Comparison of ENCODE assay signal across 12 cellular contexts in the genomic region with DNA sequence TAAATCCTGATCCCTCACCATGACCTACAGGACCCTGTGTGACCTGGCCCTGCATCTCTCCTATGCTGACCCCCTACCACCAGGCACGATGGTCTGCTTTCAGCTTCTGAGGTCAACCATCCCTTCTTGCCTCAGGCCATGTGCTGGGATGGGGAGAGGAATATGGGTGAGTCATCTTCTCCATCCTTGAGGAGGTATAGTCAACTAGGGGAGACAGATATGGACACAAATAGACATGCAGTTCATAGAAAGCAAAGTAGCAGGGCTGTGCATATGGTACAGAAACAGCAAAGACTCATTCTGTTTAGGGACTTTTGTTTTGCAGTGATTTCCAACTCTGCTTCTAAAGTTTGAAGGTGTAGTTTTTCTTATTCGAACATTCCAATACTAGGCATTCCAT.
DNase-seq lines count a peak whose midpoint lies in the region; ATAC-seq, FAIRE-seq and TF ChIP-seq lines count a peak whose summit lies in the region.
"Had no signal": no experiment of that assay in that cellular context is flagged by ENCODE, and none has a peak within 500 bp of the region (broad histone marks: within the 10 kb centered on the region; RNA-seq: fewer than 3 reads in every experiment).

No MANE protein-coding gene starts in this region.

- CTCF ChIA-PET in activated CD8-positive, alpha-beta T cell treated with anti-CD3 and anti-CD28 coated beads for 36 hours (lab: Charles Lee): interaction anchor here (0.8 to 2.3 kb wide), 7 partner anchors 16 to 651 kb away, joined by 3 to 13 read pairs (median 3); no protein-coding TSS in a partner anchor

- no peaks in the 10 kb centered on the region for H3K9me3 Mint-ChIP-seq in T-helper 2 cell treated with Interferon-gamma antibody and Interleukin-4, amounts not matched to agents 5 μg/mL and 100 μg/mL, for 36 hours
- H3K9me3 Mint-ChIP-seq in activated CD8-positive, alpha-beta T cell treated with anti-CD3 and anti-CD28 coated beads for 36 hours: peaks cover 2% of the 10 kb centered on the region
- peaks cover 14% of the 10 kb centered on the region for H3K9me3 Mint-ChIP-seq in natural killer cell treated with Interleukin-12 subunit alpha and Interleukin-12 subunit beta and Interleukin-15 and Interleukin-18, amount 100 ng/mL, for 72 hours

- no peak for DNase-seq in T-helper 2 cell treated with Interferon-gamma antibody and Interleukin-4, amounts not matched to agents 5 μg/mL and 100 μg/mL, for 36 hours (ENCODE audit: low spot score)
- DNase-seq in T-helper 2 cell (no peak), GM19239 (ENCODE audit: insufficient read length, low spot score) (no peak), NCI-H146 treated with DMSO at 0.1 percent for 48 hours (lab: John Stamatoyannopoulos, UW; ENCODE audit: unreplicated experiment) (no peak), Kasumi-1 (lab: John Stamatoyannopoulos, UW) (no peak)
- no peak for DNase-seq in activated CD8-positive, alpha-beta T cell treated with anti-CD3 and anti-CD28 coated beads for 36 hours
- DNase-seq in natural killer cell treated with Interleukin-12 subunit alpha and Interleukin-12 subunit beta and Interleukin-15 and Interleukin-18, amount 100 ng/mL, for 72 hours (ENCODE audit: low spot score): no peak
- DNase-seq: NCI-H526 treated with DMSO at 0.1 percent for 48 hours had no signal

- peaks cover 14% of the 10 kb centered on the region for H3K36me3 Mint-ChIP-seq in T-helper 2 cell treated with Interferon-gamma antibody and Interleukin-4, amounts not matched to agents 5 μg/mL and 100 μg/mL, for 36 hours (ENCODE audit: low read depth)
- H3K36me3 Mint-ChIP-seq in activated CD8-positive, alpha-beta T cell treated with anti-CD3 and anti-CD28 coated beads for 36 hours (ENCODE audit: low read depth): no peaks in the 10 kb centered on the region
- H3K36me3 Mint-ChIP-seq in natural killer cell treated with Interleukin-12 subunit alpha and Interleukin-12 subunit beta and Interleukin-15 and Interleukin-18, amount 100 ng/mL, for 72 hours: peaks cover 9% of the 10 kb centered on the region

- FAIRE-seq in GM19239 (lab: Jason Lieb, UNC): no peak
- FAIRE-seq: A204.1, colon had no signal

- POLR2A ChIA-PET in activated CD8-positive, alpha-beta T cell treated with anti-CD3 and anti-CD28 coated beads for 36 hours (lab: Charles Lee): interaction anchor here (1.0 to 2.9 kb wide), 6 partner anchors 10 to 143 kb away, joined by 3 to 17 read pairs (median 3); no protein-coding TSS in a partner anchor

- peak overlapping the region; percentile 88 for H3K27ac Mint-ChIP-seq in T-helper 2 cell treated with Interferon-gamma antibody and Interleukin-4, amounts not matched to agents 5 μg/mL and 100 μg/mL, for 36 hours
- H3K27ac Mint-ChIP-seq in activated CD8-positive, alpha-beta T cell treated with anti-CD3 and anti-CD28 coated beads for 36 hours: peak overlapping the region; percentile 76
- peak overlapping the region; percentile 82 to 96 for H3K27ac Mint-ChIP-seq in natural killer cell treated with Interleukin-12 subunit alpha and Interleukin-12 subunit beta and Interleukin-15 and Interleukin-18, amount 100 ng/mL, for 72 hours
- H3K27ac Mint-ChIP-seq: mesothelial cell of epicardium had no signal

- intact Hi-C loops in activated CD8-positive, alpha-beta T cell treated with anti-CD3 and anti-CD28 coated beads for 36 hours (cut with micrococcal nuclease): loop anchor here (10.0 kb wide), 1 partner anchor 261 kb away; the partner anchor contains the start of gene JUN

- TF ChIP-seq CTCF in activated CD8-positive, alpha-beta T cell treated with anti-CD3 and anti-CD28 coated beads for 36 hours (IDR thresholded peaks at IDR 0.05): no peak

- H3K4me1 Mint-ChIP-seq in T-helper 2 cell treated with Interferon-gamma antibody and Interleukin-4, amounts not matched to agents 5 μg/mL and 100 μg/mL, for 36 hours (ENCODE audit: low read depth): peaks cover 49% of the 10 kb centered on the region
- H3K4me1 Mint-ChIP-seq in activated CD8-positive, alpha-beta T cell treated with anti-CD3 and anti-CD28 coated beads for 36 hours (ENCODE audit: low read depth): peaks cover 36% of the 10 kb centered on the region
- peaks cover 53 to 64% of the 10 kb centered on the region in 2 donors for H3K4me1 Mint-ChIP-seq in natural killer cell treated with Interleukin-12 subunit alpha and Interleukin-12 subunit beta and Interleukin-15 and Interleukin-18, amount 100 ng/mL, for 72 hours (ENCODE audit: low read depth in 2 of 2)

- H3K4me3 Mint-ChIP-seq in T-helper 2 cell treated with Interferon-gamma antibody and Interleukin-4, amounts not matched to agents 5 μg/mL and 100 μg/mL, for 36 hours: peak overlapping the region; percentile 77
- H3K4me3 Mint-ChIP-seq in activated CD8-positive, alpha-beta T cell treated with anti-CD3 and anti-CD28 coated beads for 36 hours: no peak overlapping the region
- H3K4me3 Mint-ChIP-seq in natural killer cell treated with Interleukin-12 subunit alpha and Interleukin-12 subunit beta and Interleukin-15 and Interleukin-18, amount 100 ng/mL, for 72 hours: peak overlapping the region; percentile 76
- H3K4me3 Mint-ChIP-seq: mesothelial cell of epicardium had no signal

- no peaks in the 10 kb centered on the region for H3K27me3 Mint-ChIP-seq in T-helper 2 cell treated with Interferon-gamma antibody and Interleukin-4, amounts not matched to agents 5 μg/mL and 100 μg/mL, for 36 hours (ENCODE audit: low read depth)
- no peaks in the 10 kb centered on the region for H3K27me3 Mint-ChIP-seq in activated CD8-positive, alpha-beta T cell treated with anti-CD3 and anti-CD28 coated beads for 36 hours
- H3K27me3 Mint-ChIP-seq in natural killer cell treated with Interleukin-12 subunit alpha and Interleukin-12 subunit beta and Interleukin-15 and Interleukin-18, amount 100 ng/mL, for 72 hours: no peaks in the 10 kb centered on the region

- peak; percentile 15 for ATAC-seq in HG02840 (IDR thresholded peaks at IDR 0.05; ENCODE audit: low FRiP score, unreplicated experiment)
- ATAC-seq in activated CD8-positive, alpha-beta T cell treated with anti-CD3 and anti-CD28 coated beads for 36 hours: peak; percentile 14
- peak in 1 of 2 donors; percentile 18 for ATAC-seq in natural killer cell treated with Interleukin-12 subunit alpha and Interleukin-12 subunit beta and Interleukin-15 and Interleukin-18, amount 100 ng/mL, for 72 hours
